Comparison of ENCODE assay signal across 19 cellular contexts in the genomic region with DNA sequence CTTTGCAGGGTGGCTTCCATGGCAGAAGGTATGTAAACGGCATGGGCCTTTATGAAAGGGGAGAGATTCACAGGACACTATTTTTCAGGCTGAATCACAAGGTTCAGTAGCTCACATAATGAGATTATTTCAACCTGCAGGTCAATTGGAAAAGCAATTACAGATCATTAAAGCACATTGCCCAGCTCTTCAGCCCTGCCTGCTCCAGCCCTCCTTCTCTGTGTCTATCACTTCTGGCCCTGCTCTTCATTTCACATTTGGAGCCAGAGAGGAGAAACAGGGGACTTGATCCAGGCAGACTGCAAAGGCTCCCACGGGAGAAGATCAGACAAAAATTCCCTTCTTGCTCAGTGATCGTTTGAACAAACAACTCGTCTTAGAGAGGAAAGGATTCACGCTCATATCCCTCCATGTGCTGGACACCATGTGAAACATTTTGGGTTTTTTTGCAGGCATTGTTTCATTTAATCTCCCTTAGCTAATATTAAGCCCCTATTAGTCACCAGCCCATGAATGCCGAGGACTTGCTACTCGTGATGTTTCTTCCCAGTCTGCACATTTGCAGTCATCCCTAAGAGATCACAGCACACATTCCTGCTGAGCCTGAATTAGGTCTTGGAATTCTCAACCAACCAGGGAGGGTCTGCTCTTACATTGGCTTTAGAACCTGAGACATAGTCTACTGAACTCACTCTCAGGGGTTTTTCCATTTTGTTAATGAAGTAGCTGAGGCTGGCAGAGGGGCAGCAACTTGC.
A peak's percentile ranks its signal among the peaks of the same experiment; 100 is the strongest.
DNase-seq lines count a peak whose midpoint lies in the region; ATAC-seq and TF ChIP-seq lines count a peak whose summit lies in the region.
"Had no signal": no experiment of that assay in that cellular context is flagged by ENCODE, and none has a peak within 500 bp of the region (broad histone marks: within the 10 kb centered on the region; RNA-seq: fewer than 3 reads in every experiment).

No MANE protein-coding gene starts in this region.

- H3K79me2 ChIP-seq in hepatocyte, result no peaks in the 10 kb centered on the region

- H3K4me3 ChIP-seq in hepatocyte, result no peak overlapping the region
- no peak overlapping the region for H3K4me3 ChIP-seq in upper lobe of right lung
- H3K4me3 ChIP-seq: GM12878 had no signal

- H3K9me2 ChIP-seq in hepatocyte (replicated peaks; ENCODE audit: insufficient read depth), result no peaks in the 10 kb centered on the region

- intact Hi-C loops in upper lobe of right lung (cut with DNase I), result no loop called here

- no peaks in the 10 kb centered on the region for H3K36me3 ChIP-seq in hepatocyte (replicated peaks; ENCODE audit: insufficient read depth, low read depth)
- no peaks in the 10 kb centered on the region for H3K36me3 ChIP-seq in upper lobe of right lung

- no peaks in the 10 kb centered on the region for H4K20me1 ChIP-seq in hepatocyte (ENCODE audit: insufficient read depth, poor library complexity, severe bottlenecking)

- ATAC-seq in upper lobe of right lung, result no peak
- no peak for ATAC-seq in HG02642 (IDR thresholded peaks at IDR 0.05; ENCODE audit: poor library complexity, unreplicated experiment)
- ATAC-seq: GM12878 had no signal

- H3K9me3 ChIP-seq in hepatocyte (ENCODE audit: low read depth) (no peaks in the 10 kb centered on the region), upper lobe of right lung (no peaks in the 10 kb centered on the region)
- H3K9me3 ChIP-seq: Caco-2 had no signal

- H2AFZ ChIP-seq in hepatocyte, result no peak overlapping the region

- H3K4me1 ChIP-seq in hepatocyte (ENCODE audit: insufficient read depth) (no peaks in the 10 kb centered on the region), upper lobe of right lung (peaks cover 5% of the 10 kb centered on the region)
- H3K4me1 ChIP-seq: Caco-2 had no signal

- H3K27ac ChIP-seq in hepatocyte (no peak overlapping the region), upper lobe of right lung (peak overlapping the region; percentile 24)
- H3K27ac ChIP-seq: RWPE1 had no signal

- H3K27me3 ChIP-seq in hepatocyte, result no peaks in the 10 kb centered on the region
- no peaks in the 10 kb centered on the region for H3K27me3 ChIP-seq in upper lobe of right lung

- WGBS in hepatocyte (ENCODE audit: low lambda C conversion rate, missing lambda C conversion rate), result 59% methylated on average over 7 of the region's 7 CpGs

- no peak overlapping the region for H3K4me2 ChIP-seq in hepatocyte

- TF ChIP-seq CTCF in hepatocyte (IDR thresholded peaks at IDR 0.05; ENCODE audit: poor library complexity) (no peak), upper lobe of right lung (IDR thresholded peaks at IDR 0.05) (no peak)

- DNase-seq in NCI-H82 (lab: John Stamatoyannopoulos, UW) (peak; percentile 8), NCI-H82 treated with DMSO at 0.1 percent for 48 hours (lab: John Stamatoyannopoulos, UW; ENCODE audit: unreplicated experiment) (no peak), hepatocyte (ENCODE audit: low spot score) (peak; percentile 11), myocyte (ENCODE audit: low read depth) (peak; percentile 1), upper lobe of right lung (no peak), mucosa of gallbladder (ENCODE audit: low spot score) (no peak), CD1c-positive myeloid dendritic cell (ENCODE audit: extremely low spot score) (no peak)
- DNase-seq: 8988T; Caco-2; CD4-positive, alpha-beta T cell; KG1; MV-4-11; NCI-H1417; NCI-H2029; NCI-H446; NCI-H526 treated with DMSO at 0.1 percent for 48 hours had no signal

Comparison
In these comparisons a context has a peak if more than half of its experiments do, and no peak if none do; other contexts are left out.
1. DNase-seq: peak in NCI-H82 (single experiment), hepatocyte (single experiment) and myocyte (single experiment); none in NCI-H82 treated with DMSO at 0.1 percent for 48 hours (single experiment), upper lobe of right lung (single experiment), mucosa of gallbladder (single experiment) and CD1c-positive myeloid dendritic cell (single experiment).